Comparison of ENCODE assay signal across 1 cellular context in genomic region chr2:204984421-204984925, GRCh38.
TF ChIP-seq lines count a peak whose summit lies in the region.

No MANE protein-coding gene starts in this region.

TF ChIP-seq in GM23338, 12 proteins besides CTCF, POLR2A, EP300 and RAD21:
- TF ChIP-seq ZNF462 (CRISPR knock-in tag; IDR thresholded peaks at IDR 0.05), result no peak
- TF ChIP-seq EZH2 (IDR thresholded peaks at IDR 0.05; ENCODE audit: low read depth, unreplicated experiment), result no peak
- no peak for TF ChIP-seq NANOG (IDR thresholded peaks at IDR 0.05; ENCODE audit: borderline replicate concordance)
- TF ChIP-seq ETS1 (IDR thresholded peaks at IDR 0.05), result no peak
- TF ChIP-seq STAT1 (IDR thresholded peaks at IDR 0.05; ENCODE audit: unreplicated experiment), result no peak
- no peak for TF ChIP-seq ZNF331 (CRISPR knock-in tag; IDR thresholded peaks at IDR 0.05; ENCODE audit: low read depth)
- TF ChIP-seq JUNB (IDR thresholded peaks at IDR 0.05; ENCODE audit: unreplicated experiment), result no peak
- no peak for TF ChIP-seq CREB1 (CRISPR knock-in tag; IDR thresholded peaks at IDR 0.05; ENCODE audit: low read depth)
- no peak for TF ChIP-seq EZH2phosphoT487 (IDR thresholded peaks at IDR 0.05; ENCODE audit: unreplicated experiment)
- TF ChIP-seq ZNF114 (CRISPR knock-in tag; IDR thresholded peaks at IDR 0.05), result no peak
- no peak for TF ChIP-seq POLR2AphosphoS5 (IDR thresholded peaks at IDR 0.05; ENCODE audit: low read depth)
- no peak for TF ChIP-seq REST (IDR thresholded peaks at IDR 0.05; ENCODE audit: unreplicated experiment)
